ENCODE assay signal across 8 cellular contexts in the genomic region with DNA sequence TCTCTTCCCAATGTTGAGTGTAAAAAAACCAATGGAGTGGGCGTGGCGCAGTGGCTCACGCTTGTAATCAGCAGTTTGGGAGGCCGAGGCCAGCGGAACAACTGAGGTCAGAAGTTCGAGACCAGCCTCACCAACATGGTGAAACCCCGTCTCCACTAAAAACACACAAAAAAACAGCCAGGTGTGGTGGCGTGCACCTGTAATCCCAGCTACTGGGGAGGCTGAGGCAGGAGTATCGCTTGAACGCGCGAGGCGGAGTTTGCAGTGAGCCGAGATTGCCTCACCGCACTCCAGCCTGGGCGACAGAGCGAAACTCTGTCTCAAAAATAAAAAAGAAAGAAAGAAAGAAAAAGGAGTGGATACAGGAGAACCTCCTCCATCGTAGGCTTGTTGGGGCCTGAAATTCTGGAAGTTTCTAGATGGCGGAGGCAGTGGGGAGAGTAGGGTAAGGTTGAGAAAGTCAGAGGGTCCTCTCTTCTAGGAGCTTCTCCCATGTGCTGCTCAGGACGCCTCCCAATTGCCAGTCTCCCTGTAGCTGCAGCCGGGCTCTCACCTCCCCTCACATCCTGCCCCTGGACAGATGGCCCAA. TPM values are rescaled to one million over a fixed set of nuclear protein-coding genes. Genes with fewer than 3 reads are reported as not detected.
DNase-seq lines count a peak whose midpoint lies in the region; ATAC-seq, FAIRE-seq and TF ChIP-seq lines count a peak whose summit lies in the region.

No MANE protein-coding gene starts in this region.

- H3K4me1 ChIP-seq in CD8-positive, alpha-beta memory T cell (ENCODE audit: insufficient read depth, low read length) = peaks cover 20% of the 10 kb centered on the region
- H3K4me1 ChIP-seq in Panc1 (ENCODE audit: control insufficient read depth, insufficient read depth, low read length) (peaks cover 9% of the 10 kb centered on the region; the same call in 1 of the 2 replicates), endothelial cell of umbilical vein (ENCODE audit: control insufficient read depth, extremely low read depth, insufficient read depth, low read length) (peaks cover 12% of the 10 kb centered on the region), pancreas (peaks cover 0 to 10% (median 0%) of the 10 kb centered on the region in 3 donors)

- TF ChIP-seq POLR2A in endothelial cell of umbilical vein (IDR thresholded peaks at IDR 0.05; ENCODE audit: low read depth, low read length) = no peak

- H3K27ac Mint-ChIP-seq in CD8-positive, alpha-beta memory T cell = peak overlapping the region; percentile 82 to 97 (median 92)

- TF ChIP-seq CTCF in Panc1 (IDR thresholded peaks at IDR 0.05) (no peak), endothelial cell of umbilical vein (IDR thresholded peaks at IDR 0.05; ENCODE audit: extremely low read depth in 1 of 2, insufficient read depth in 1 of 2, low read depth in 1 of 2, low read length in 2 of 2) (no peak), pancreas (IDR thresholded peaks at IDR 0.05) (no peak)

- H3K4me3 Mint-ChIP-seq in CD8-positive, alpha-beta memory T cell = peak overlapping the region; percentile 85 to 95 (median 89)

- dilution Hi-C loops in endothelial cell of umbilical vein (cut with MboI; ENCODE audit: extremely low pct_ligation_motif_present, low sequenced_read_pairs) = no loop called here

- ATAC-seq in Panc1 = no peak; the same call in 1 of the 2 replicates
- peak in 1 of 4 donors; percentile 2 for ATAC-seq in pancreas
- ATAC-seq in HG03280 (IDR thresholded peaks at IDR 0.05; ENCODE audit: unreplicated experiment) = no peak
- no peak for ATAC-seq in HG03196 (IDR thresholded peaks at IDR 0.05; ENCODE audit: unreplicated experiment)

- WGBS in pancreas, 2 donors = 81 to 82% methylated on average over 21 of the region's 21 CpGs

- no peak for DNase-seq in CD8-positive, alpha-beta memory T cell
- DNase-seq in Panc1 (ENCODE audit: low read depth, low spot score) (no peak), endothelial cell of umbilical vein (ENCODE audit: low read depth, low spot score) (no peak), pancreas (no peak)
- DNase-seq in stimulated activated naive CD4-positive, alpha-beta T cell treated with Interleukin-2 at 50 U/mL for 16 hours (lab: John Stamatoyannopoulos, UW) = no peak
- DNase-seq in stimulated activated CD4-positive, alpha-beta T cell treated with anti-CD3 and anti-CD28 coated beads, Interleukin-2, amount 100 ng/mL, for 24 hours = no peak

- no peaks in the 10 kb centered on the region for H3K27me3 ChIP-seq in CD8-positive, alpha-beta memory T cell (ENCODE audit: insufficient read depth, low read length, poor library complexity, severe bottlenecking)
- H3K27me3 ChIP-seq in Panc1 (ENCODE audit: control insufficient read depth, insufficient read depth, low read length) (no peaks in the 10 kb centered on the region), endothelial cell of umbilical vein (ENCODE audit: control insufficient read depth in 2 of 2, insufficient read depth in 2 of 2, low read length in 2 of 2) (no peaks in the 10 kb centered on the region), pancreas (no peaks in the 10 kb centered on the region)

- H3K36me3 Mint-ChIP-seq in CD8-positive, alpha-beta memory T cell = peaks cover 0 to 30% (median 2%) of the 10 kb centered on the region in 3 donors

- H3K9me3 Mint-ChIP-seq in CD8-positive, alpha-beta memory T cell = no peaks in the 10 kb centered on the region

- H3K9ac ChIP-seq in endothelial cell of umbilical vein (replicated peaks; ENCODE audit: extremely low read depth, insufficient read depth, low read length) = peak overlapping the region; percentile 16

- no peaks in the 10 kb centered on the region for H4K20me1 ChIP-seq in endothelial cell of umbilical vein (replicated peaks; ENCODE audit: control insufficient read depth, extremely low read depth, insufficient read depth, low read length)

- peaks cover 9% of the 10 kb centered on the region for H3K36me3 ChIP-seq in CD8-positive, alpha-beta memory T cell (ENCODE audit: insufficient read depth, low read length)
- no peaks in the 10 kb centered on the region for H3K36me3 ChIP-seq in Panc1 (ENCODE audit: control insufficient read depth, insufficient read depth, low read length)
- peaks cover 3 to 9% of the 10 kb centered on the region in 2 experiments for H3K36me3 ChIP-seq in endothelial cell of umbilical vein (ENCODE audit: control insufficient read depth in 2 of 2, extremely low read depth in 1 of 2, insufficient read depth in 2 of 2, low read length in 2 of 2)
- H3K36me3 ChIP-seq in pancreas = peaks cover 0 to 16% (median 7%) of the 10 kb centered on the region in 3 donors

- peaks cover 0 to 2% of the 10 kb centered on the region in 2 donors for H3K27me3 Mint-ChIP-seq in CD8-positive, alpha-beta memory T cell

- no peaks in the 10 kb centered on the region for H3K9me1 ChIP-seq in endothelial cell of umbilical vein (replicated peaks; ENCODE audit: control insufficient read depth, extremely low read depth, insufficient read depth, low read length)

- intact Hi-C loops in Panc1 (cut with micrococcal nuclease; ENCODE audit: unreplicated experiment) (no loop called here), endothelial cell of umbilical vein (cut with micrococcal nuclease) (loop anchor here (1.0 kb wide), 4 partner anchors 13 to 32 kb away; a partner anchor contains a TSS), pancreas (cut with DNase I) (no loop called here)

- CTCF ChIA-PET in CD8-positive, alpha-beta memory T cell (lab: Charles Lee) = interaction anchor here (0.6 to 3.2 kb wide), 20 partner anchors 8 to 149 kb away, joined by 3 to 69 read pairs (median 4); a partner anchor contains a TSS
- CTCF ChIA-PET in Panc1 (lab: Charles Lee) (interaction anchor here (0.6 to 1.3 kb wide), 3 partner anchors 36 to 129 kb away, joined by 3 to 6 read pairs (median 3); a partner anchor contains a TSS), endothelial cell of umbilical vein (lab: Charles Lee) (interaction anchor here (0.8 to 2.6 kb wide), 11 partner anchors 13 to 150 kb away, joined by 3 to 27 read pairs (median 5); a partner anchor contains a TSS)

- in situ Hi-C loops in Panc1 (cut with HindIII; ENCODE audit: low pct_unique_long_range_greater_than_20kb, low sequenced_read_pairs) = no loop called here

- peak overlapping the region; percentile 21 for H2AFZ ChIP-seq in endothelial cell of umbilical vein (ENCODE audit: low read depth, low read length)

- POLR2A ChIA-PET in CD8-positive, alpha-beta memory T cell (lab: Charles Lee) = interaction anchor here (0.5 to 6.7 kb wide), 13 partner anchors 9 to 180 kb away, joined by 3 to 71 read pairs (median 5); a partner anchor contains a TSS
- POLR2A ChIA-PET in Panc1 (lab: Charles Lee) (interaction anchor here (0.6 to 0.9 kb wide), 3 partner anchors 13 to 159 kb away, joined by 3 to 4 read pairs (median 4); a partner anchor contains a TSS), endothelial cell of umbilical vein (lab: Charles Lee) (interaction anchor here (0.6 to 2.2 kb wide), 6 partner anchors 13 to 129 kb away, joined by 3 to 13 read pairs (median 4); a partner anchor contains a TSS)

- peak overlapping the region; percentile 93 for H3K27ac ChIP-seq in CD8-positive, alpha-beta memory T cell (ENCODE audit: low read depth, low read length)
- peak overlapping the region; percentile 85 for H3K27ac ChIP-seq in Panc1 (ENCODE audit: low read length)
- peak overlapping the region; percentile 7 for H3K27ac ChIP-seq in endothelial cell of umbilical vein (ENCODE audit: insufficient read depth, low read depth, low read length)
- peak overlapping the region; percentile 91 to 97 (median 96) for H3K27ac ChIP-seq in pancreas

- BruUV-seq in Panc1 (replicated peaks; lab: Mats Ljungman, UMichigan) (no TSS peak), endothelial cell of umbilical vein (replicated peaks; lab: Mats Ljungman, UMichigan) (TSS peak; percentile 79)

- no peaks in the 10 kb centered on the region for H3K9me3 ChIP-seq in CD8-positive, alpha-beta memory T cell (ENCODE audit: low read length)
- H3K9me3 ChIP-seq in Panc1 (ENCODE audit: control insufficient read depth, insufficient read depth, low read depth, low read length) = no peaks in the 10 kb centered on the region
- H3K9me3 ChIP-seq in endothelial cell of umbilical vein (replicated peaks; ENCODE audit: control insufficient read depth, insufficient read depth, low read length) = no peaks in the 10 kb centered on the region
- H3K9me3 ChIP-seq in pancreas = no peaks in the 10 kb centered on the region

- H3K4me1 Mint-ChIP-seq in CD8-positive, alpha-beta memory T cell = peaks cover 31 to 56% (median 33%) of the 10 kb centered on the region in 3 donors

- H3K4me3 ChIP-seq in CD8-positive, alpha-beta memory T cell (ENCODE audit: low read length) = peak overlapping the region; percentile 90
- peak overlapping the region; percentile 56 to 82 for H3K4me3 ChIP-seq in Panc1 (ENCODE audit: low read depth in 2 of 2, low read length in 2 of 2)
- H3K4me3 ChIP-seq in endothelial cell of umbilical vein (replicated peaks in 1 of 3; ENCODE audit: insufficient read depth in 1 of 3, low read depth in 1 of 3, low read length in 3 of 3) = no peak overlapping the region
- peak overlapping the region in 2 of 4 donors; percentile 65 to 90 for H3K4me3 ChIP-seq in pancreas

- H3K79me2 ChIP-seq in endothelial cell of umbilical vein (ENCODE audit: control insufficient read depth, insufficient read depth, low read length) = peaks cover 21% of the 10 kb centered on the region

- peak overlapping the region; percentile 1 for H3K4me2 ChIP-seq in endothelial cell of umbilical vein (ENCODE audit: insufficient read depth, low read length)

- FAIRE-seq in endothelial cell of umbilical vein (lab: Jason Lieb, UNC) (no peak), pancreas (lab: Jason Lieb, UNC) (no peak)

RNA-seq across cellular contexts. Expression of a gene that starts 0.7 kb away (rescaled TPM):
- 10 to 100 TPM; 15.1 to 15.7 TPM for total RNA-seq in CD8-positive, alpha-beta memory T cell
- 8.9 TPM for polyA plus RNA-seq in CD8-positive, alpha-beta memory T cell
- total RNA-seq in Panc1 (2021; ENCODE audit: unreplicated experiment) (16.7 TPM), endothelial cell of umbilical vein (10.7 and 12.1 TPM in 2 replicates), pancreas (1 to 10 TPM; 3.1 to 5.6 (median 4.0) TPM)
- 12.4 TPM for polyA plus RNA-seq in Panc1 (2012; ENCODE audit: insufficient read length)
- polyA plus RNA-seq in endothelial cell of umbilical vein (5.0 and 7.9 TPM in 2 replicates), pancreas (1 to 10 TPM; 4.8 to 5.4 TPM)
- 3.0 and 3.9 TPM in 2 replicates for polyA plus RNA-seq in endothelial cell of umbilical vein (2011; cell fraction: cytosol; rRNA removed)
- polyA plus RNA-seq in endothelial cell of umbilical vein (2011; cell fraction: nucleus; rRNA removed) = 5.8 and 6.2 TPM in 2 replicates
- 3.8 and 4.2 TPM in 2 replicates for polyA plus RNA-seq in endothelial cell of umbilical vein (2012)
- polyA minus RNA-seq in endothelial cell of umbilical vein = 4.8 and 5.0 TPM in 2 replicates
- 5.7 TPM for polyA minus RNA-seq in endothelial cell of umbilical vein (2011; cell fraction: cytosol; rRNA and poly(A)+ RNA removed)
- polyA minus RNA-seq in endothelial cell of umbilical vein (2011; cell fraction: nucleus; rRNA and poly(A)+ RNA removed) = 3.6 and 4.1 TPM in 2 replicates

RNA-seq across cellular contexts. Expression of a gene that starts 12.6 kb away (rescaled TPM):
- 10 to 100 TPM in 1 of 2 experiments, 1 to 10 TPM in 1; 9.6 to 10.8 TPM for total RNA-seq in CD8-positive, alpha-beta memory T cell
- polyA plus RNA-seq in CD8-positive, alpha-beta memory T cell = 28.5 TPM
- total RNA-seq in Panc1 (2021; ENCODE audit: unreplicated experiment) (7.7 TPM), endothelial cell of umbilical vein (10.5 and 10.9 TPM in 2 replicates), pancreas (10 to 100 TPM in 2 of 6 donors, 1 to 10 TPM in 4; 7.6 to 11.3 (median 9.6) TPM)
- polyA plus RNA-seq in Panc1 (2012; ENCODE audit: insufficient read length) = 9.9 TPM
- polyA plus RNA-seq in endothelial cell of umbilical vein (5.4 and 7.5 TPM in 2 replicates), pancreas (10 to 100 TPM; 24.3 to 26.4 TPM)
- polyA plus RNA-seq in endothelial cell of umbilical vein (2011; cell fraction: cytosol; rRNA removed) = 3.2 and 6.2 TPM in 2 replicates
- 10.7 and 12.9 TPM in 2 replicates for polyA plus RNA-seq in endothelial cell of umbilical vein (2011; cell fraction: nucleus; rRNA removed)
- 5.1 and 5.5 TPM in 2 replicates for polyA plus RNA-seq in endothelial cell of umbilical vein (2012)
- polyA minus RNA-seq in endothelial cell of umbilical vein = 1.5 and 2.4 TPM in 2 replicates
- polyA minus RNA-seq in endothelial cell of umbilical vein (2011; cell fraction: cytosol; rRNA and poly(A)+ RNA removed) = 1.3 TPM
- polyA minus RNA-seq in endothelial cell of umbilical vein (2011; cell fraction: nucleus; rRNA and poly(A)+ RNA removed) = 2.4 and 3.9 TPM in 2 replicates

RNA-seq across cellular contexts. Expression of a gene that starts 24.2 kb away (rescaled TPM):
- total RNA-seq in CD8-positive, alpha-beta memory T cell = 10 to 100 TPM; 13.5 to 17.0 TPM
- polyA plus RNA-seq in CD8-positive, alpha-beta memory T cell = 8.4 TPM
- total RNA-seq in Panc1 (2021; ENCODE audit: unreplicated experiment) (10.9 TPM), endothelial cell of umbilical vein (7.2 and 8.6 TPM in 2 replicates), pancreas (1 to 10 TPM; 2.7 to 6.0 (median 4.5) TPM)
- polyA plus RNA-seq in Panc1 (2012; ENCODE audit: insufficient read length) = 7.3 TPM
- polyA plus RNA-seq in endothelial cell of umbilical vein (6.4 and 7.0 TPM in 2 replicates), pancreas (1 to 10 TPM; 5.5 to 6.9 TPM)
- 4.4 and 5.2 TPM in 2 replicates for polyA plus RNA-seq in endothelial cell of umbilical vein (2011; cell fraction: cytosol; rRNA removed)
- 3.4 and 3.9 TPM in 2 replicates for polyA plus RNA-seq in endothelial cell of umbilical vein (2011; cell fraction: nucleus; rRNA removed)
- polyA plus RNA-seq in endothelial cell of umbilical vein (2012) = 2.3 and 3.0 TPM in 2 replicates
- polyA minus RNA-seq in endothelial cell of umbilical vein = 4.7 and 5.0 TPM in 2 replicates
- 6.6 TPM for polyA minus RNA-seq in endothelial cell of umbilical vein (2011; cell fraction: cytosol; rRNA and poly(A)+ RNA removed)
- 4.0 and 4.6 TPM in 2 replicates for polyA minus RNA-seq in endothelial cell of umbilical vein (2011; cell fraction: nucleus; rRNA and poly(A)+ RNA removed)

RNA-seq across cellular contexts. Expression of a gene that starts 26.6 kb away (rescaled TPM):
- 10 to 100 TPM; 10.9 to 13.0 TPM for total RNA-seq in CD8-positive, alpha-beta memory T cell
- polyA plus RNA-seq in CD8-positive, alpha-beta memory T cell = 4.8 TPM
- total RNA-seq in Panc1 (2021; ENCODE audit: unreplicated experiment) (6.2 TPM), endothelial cell of umbilical vein (17.6 and 21.9 TPM in 2 replicates), pancreas (10 to 100 TPM in 1 of 6 donors, 1 to 10 TPM in 5; 7.1 to 12.1 (median 8.1) TPM)
- 5.0 TPM for polyA plus RNA-seq in Panc1 (2012; ENCODE audit: insufficient read length)
- polyA plus RNA-seq in endothelial cell of umbilical vein (7.8 and 9.7 TPM in 2 replicates), pancreas (1 to 10 TPM; 6.3 to 8.4 TPM)
- 6.2 and 8.2 TPM in 2 replicates for polyA plus RNA-seq in endothelial cell of umbilical vein (2011; cell fraction: cytosol; rRNA removed)
- 20.8 and 22.6 TPM in 2 replicates for polyA plus RNA-seq in endothelial cell of umbilical vein (2011; cell fraction: nucleus; rRNA removed)
- polyA plus RNA-seq in endothelial cell of umbilical vein (2012) = 5.8 and 6.4 TPM in 2 replicates
- polyA minus RNA-seq in endothelial cell of umbilical vein = 9.4 and 9.6 TPM in 2 replicates
- 4.3 TPM for polyA minus RNA-seq in endothelial cell of umbilical vein (2011; cell fraction: cytosol; rRNA and poly(A)+ RNA removed)
- polyA minus RNA-seq in endothelial cell of umbilical vein (2011; cell fraction: nucleus; rRNA and poly(A)+ RNA removed) = 8.6 and 9.5 TPM in 2 replicates

RNA-seq across cellular contexts. Expression of a gene that starts 32.5 kb away (rescaled TPM):
- total RNA-seq in CD8-positive, alpha-beta memory T cell = 10 to 100 TPM; 13.5 to 15.1 TPM
- polyA plus RNA-seq in CD8-positive, alpha-beta memory T cell = 2.5 TPM
- total RNA-seq in Panc1 (2021; ENCODE audit: unreplicated experiment) (68.3 TPM), endothelial cell of umbilical vein (24.7 and 25.1 TPM in 2 replicates), pancreas (10 to 100 TPM; 11.7 to 21.3 (median 13.5) TPM)
- 81.2 TPM for polyA plus RNA-seq in Panc1 (2012; ENCODE audit: insufficient read length)
- polyA plus RNA-seq in endothelial cell of umbilical vein (24.2 and 35.2 TPM in 2 replicates), pancreas (10 to 100 TPM; 26.7 to 31.4 TPM)
- polyA plus RNA-seq in endothelial cell of umbilical vein (2011; cell fraction: cytosol; rRNA removed) = 19.2 and 23.6 TPM in 2 replicates
- 17.9 and 19.2 TPM in 2 replicates for polyA plus RNA-seq in endothelial cell of umbilical vein (2011; cell fraction: nucleus; rRNA removed)
- polyA plus RNA-seq in endothelial cell of umbilical vein (2012) = 14.8 and 22.0 TPM in 2 replicates
- polyA minus RNA-seq in endothelial cell of umbilical vein = 8.2 and 10.7 TPM in 2 replicates
- 23.0 TPM for polyA minus RNA-seq in endothelial cell of umbilical vein (2011; cell fraction: cytosol; rRNA and poly(A)+ RNA removed)
- polyA minus RNA-seq in endothelial cell of umbilical vein (2011; cell fraction: nucleus; rRNA and poly(A)+ RNA removed) = 4.7 and 7.5 TPM in 2 replicates

Comparison
In these comparisons a context has a peak if more than half of its experiments do, and no peak if none do; other contexts are left out.
1. H3K27ac ChIP-seq: peak in every context shown above with its lines; median percentile 96 in pancreas; 93 in CD8-positive, alpha-beta memory T cell; 85 in Panc1; 7 in endothelial cell of umbilical vein.
2. H3K4me3 ChIP-seq: peak in CD8-positive, alpha-beta memory T cell (single experiment) and Panc1 (2 of 2); none in endothelial cell of umbilical vein (0 of 3).